21 cellular contexts compared by ENCODE assay signal in the genomic region with DNA sequence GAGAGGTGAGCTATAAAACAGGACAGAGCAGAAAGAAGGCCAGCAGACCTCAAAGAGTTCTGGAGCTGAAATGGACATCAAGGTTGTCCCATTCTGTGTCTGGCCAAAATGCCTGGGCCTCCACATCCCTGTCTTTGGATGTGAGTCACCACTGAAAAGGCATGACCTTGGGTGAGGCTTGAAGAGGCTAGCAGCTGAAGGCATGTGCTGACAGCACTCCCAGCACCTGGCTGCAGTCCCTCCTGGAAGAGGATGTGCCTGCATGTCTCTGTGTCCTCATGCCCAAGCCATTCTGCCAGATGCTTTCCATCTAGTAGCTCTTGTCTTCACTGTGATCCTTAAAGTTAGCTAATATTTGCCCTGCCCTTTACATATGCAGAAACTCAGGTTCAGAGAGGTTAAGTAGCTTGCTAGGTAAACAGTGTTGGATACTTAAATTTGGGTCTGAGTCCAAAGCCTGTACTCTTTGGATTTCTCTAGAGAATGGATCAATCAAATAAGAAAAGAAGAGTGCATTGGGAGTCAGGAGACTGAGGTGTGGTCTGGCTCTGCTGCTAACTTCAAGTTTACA. TPM values are rescaled to one million over a fixed set of nuclear protein-coding genes. Genes with fewer than 3 reads are reported as not detected.
A peak's percentile ranks its signal among the peaks of the same experiment; 100 is the strongest.
DNase-seq lines count a peak whose midpoint lies in the region; ATAC-seq, FAIRE-seq and TF ChIP-seq lines count a peak whose summit lies in the region.
"Had no signal": no experiment of that assay in that cellular context is flagged by ENCODE, and none has a peak within 500 bp of the region (broad histone marks: within the 10 kb centered on the region; RNA-seq: fewer than 3 reads in every experiment).

No MANE protein-coding gene starts in this region.

- H3K36me3 ChIP-seq in mucosa of descending colon (ENCODE audit: low read depth): no peaks in the 10 kb centered on the region
- H3K36me3 ChIP-seq: brain microvascular endothelial cell, pancreas, vagina had no signal

- TF ChIP-seq CTCF in RWPE1 (conservative IDR thresholded peaks at IDR 0.05; ENCODE audit: low read depth): no peak
- TF ChIP-seq CTCF in foreskin fibroblast (IDR thresholded peaks at IDR 0.05; ENCODE audit: low read depth, low read length): no peak
- no peak for TF ChIP-seq CTCF in mucosa of descending colon (IDR thresholded peaks at IDR 0.05)

- no peak for TF ChIP-seq POLR2A in H54 (IDR thresholded peaks at IDR 0.05; ENCODE audit: low read depth, low read length)

- H3K4me3 ChIP-seq in foreskin fibroblast (ENCODE audit: low read depth in 1 of 2, low read length in 2 of 2) (no peak overlapping the region), mucosa of descending colon (no peak overlapping the region)
- H3K4me3 ChIP-seq: BLaER1 treated with 17β-estradiol and CSF1 and Interleukin-3, amounts not matched to agents 10 nM and 100 nM; pancreas; vagina had no signal

- intact Hi-C loops in mucosa of descending colon (cut with DNase I, micrococcal nuclease): no loop called here

- DNase-seq in H54 (ENCODE audit: insufficient read length, low spot score) (no peak), RWPE1 (ENCODE audit: low spot score) (peak; percentile 54), foreskin fibroblast (peak; percentile 64 to 78), urothelium cell line (ENCODE audit: low spot score) (peak; percentile 58), mucosa of descending colon (no peak), T-helper 9 cell (no peak)
- DNase-seq: activated B cell treated with CpG ODN at 0.5 μM for 24 hours; activated naive CD8-positive, alpha-beta T cell treated with anti-CD3 and anti-CD28 coated beads for 36 hours; brain microvascular endothelial cell; naive thymus-derived CD8-positive, alpha-beta T cell; NCI-H1105 treated with DMSO at 0.1 percent for 48 hours; pancreas; stimulated activated CD4-positive, alpha-beta T cell treated with anti-CD3 and anti-CD28 coated beads, Interleukin-1b, Interleukin-23, amount 100 ng/mL, for 48 hours; stimulated activated naive CD8-positive, alpha-beta T cell treated with anti-CD3 and anti-CD28 coated beads, Interleukin-15, amount 100 ng/mL, for 72 hours had no signal

- H3K27ac ChIP-seq in RWPE1: peak overlapping the region; percentile 60
- H3K27ac ChIP-seq: BLaER1 treated with 17β-estradiol and CSF1 and Interleukin-3, amounts not matched to agents 10 nM and 100 nM; brain microvascular endothelial cell; HL-60; pancreas; vagina had no signal

- ATAC-seq in HG03175 (IDR thresholded peaks at IDR 0.05; ENCODE audit: unreplicated experiment) (no peak), mucosa of descending colon (no peak)
- ATAC-seq: naive thymus-derived CD8-positive, alpha-beta T cell; pancreas; stimulated activated naive CD8-positive, alpha-beta T cell treated with anti-CD3 and anti-CD28 coated beads, Interleukin-15, amount 100 ng/mL, for 72 hours had no signal

- CTCF ChIA-PET in RWPE1 (lab: Yijun Ruan, JAX): interaction anchor here (0.6 to 1.3 kb wide), 4 partner anchors 11 to 573 kb away, joined by 3 to 6 read pairs (median 3); no protein-coding TSS in a partner anchor

- POLR2A ChIA-PET in RWPE1 (lab: Yijun Ruan, JAX; ENCODE audit: low non-redundant PET): no interaction called here

- no peaks in the 10 kb centered on the region for H3K4me1 ChIP-seq in mucosa of descending colon (ENCODE audit: low read depth)
- H3K4me1 ChIP-seq: pancreas, vagina had no signal

- FAIRE-seq in H54 (lab: Jason Lieb, UNC) (peak; percentile 57), urothelium cell line (lab: Jason Lieb, UNC) (peak; percentile 94)
- FAIRE-seq: pancreas had no signal

- H3K9me3 ChIP-seq in mucosa of descending colon: no peaks in the 10 kb centered on the region
- H3K9me3 ChIP-seq: pancreas, vagina had no signal

RNA-seq across cellular contexts. Expression of a gene that starts 35.8 kb away (rescaled TPM):
- total RNA-seq in mucosa of descending colon: 1 to 10 TPM in 2 of 3 donors, under 1 TPM in 1; 0.76 to 1.6 (median 1.2) TPM
- total RNA-seq: activated B cell treated with CpG ODN at 0.5 μM for 24 hours; activated naive CD8-positive, alpha-beta T cell treated with anti-CD3 and anti-CD28 coated beads for 36 hours; glomerular endothelial cell; lung microvascular endothelial cell; naive thymus-derived CD8-positive, alpha-beta T cell; T-helper 2 cell treated with Interferon-gamma antibody and Interleukin-4, amounts not matched to agents 100 ng/mL and 5 ng/mL, for 36 hours had no signal

Comparison
In these comparisons a context has a peak if more than half of its experiments do, and no peak if none do; other contexts are left out.
1. DNase-seq: peak in RWPE1 (single experiment), foreskin fibroblast (2 of 2) and urothelium cell line (single experiment); none in H54 (single experiment), mucosa of descending colon (0 of 3) and T-helper 9 cell (single experiment).